ENCODE assay signal across 8 cellular contexts in genomic region chr6:16438677-16439615, GRCh38.
DNase-seq lines count a peak whose midpoint lies in the region; ATAC-seq and TF ChIP-seq lines count a peak whose summit lies in the region.

No MANE protein-coding gene starts in this region.

- H3K9me2 ChIP-seq in GM23248 (ENCODE audit: insufficient read depth), result no peaks in the 10 kb centered on the region

- peaks cover 29% of the 10 kb centered on the region for H3K79me2 ChIP-seq in GM23248 (ENCODE audit: insufficient read depth)

- H3K4me3 ChIP-seq in GM23248 (no peak overlapping the region), ascending aorta (no peak overlapping the region)

- WGBS in GM23248 (ENCODE audit: low coverage in 1 of 2, low lambda C conversion rate in 2 of 2, missing lambda C conversion rate in 2 of 2), 2 experiments, result 34 to 42% methylated on average over 10 to 13 of the region's 14 CpGs

- H3K36me3 ChIP-seq in GM23248 (ENCODE audit: low read depth), result no peaks in the 10 kb centered on the region
- H3K36me3 ChIP-seq in ascending aorta, result no peaks in the 10 kb centered on the region

- H2AFZ ChIP-seq in GM23248, result no peak overlapping the region

- DNase-seq in AG20443 (ENCODE audit: low spot score) (peak; percentile 86), GM23248 (peak; percentile 77), ascending aorta (ENCODE audit: low spot score in 2 of 2) (no peak), left kidney (ENCODE audit: low read depth, low spot score) (peak; percentile 52)
- no peak for DNase-seq in stimulated activated CD4-positive, alpha-beta T cell treated with anti-CD3 and anti-CD28 coated beads, Interleukin-4, amount 100 ng/mL, for 1 hour

- no peaks in the 10 kb centered on the region for H4K20me1 ChIP-seq in GM23248 (ENCODE audit: insufficient read depth)

- H3F3A ChIP-seq in GM23248 (ENCODE audit: insufficient read depth), result 0 out of 2 replicates have a peak, but pooled peaks cover 6% of the 10 kb centered on the region

- H3K9ac ChIP-seq in GM23248, result 0 out of 2 replicates have a peak overlapping the region, but pooled peaks have one; percentile 4

- H3K9me3 ChIP-seq in GM23248 (ENCODE audit: low read depth), result no peaks in the 10 kb centered on the region
- no peaks in the 10 kb centered on the region for H3K9me3 ChIP-seq in ascending aorta

- no peak for TF ChIP-seq CTCF in ascending aorta (IDR thresholded peaks at IDR 0.05)

- intact Hi-C loops in ascending aorta (cut with DNase I), result loop anchor here (2.0 kb wide), 1 partner anchor 324 kb away; no protein-coding TSS in a partner anchor

- H3K27ac ChIP-seq in GM23248, result peak overlapping the region; percentile 44
- peak overlapping the region; percentile 58 to 70 for H3K27ac ChIP-seq in ascending aorta

- in situ Hi-C loops in GM23248 (cut with MboI), result no loop called here

- H3K4me2 ChIP-seq in GM23248 (ENCODE audit: unreplicated experiment), result no peak overlapping the region

- peaks cover 14% of the 10 kb centered on the region for H3K4me1 ChIP-seq in GM23248 (ENCODE audit: insufficient read depth)
- peaks cover 2 to 39% of the 10 kb centered on the region in 2 donors for H3K4me1 ChIP-seq in ascending aorta

- ATAC-seq in HG03439 (IDR thresholded peaks at IDR 0.05; ENCODE audit: unreplicated experiment) (no peak), HG03460 (IDR thresholded peaks at IDR 0.05; ENCODE audit: unreplicated experiment) (no peak), GM21529 (IDR thresholded peaks at IDR 0.05; ENCODE audit: unreplicated experiment) (no peak)

- H3K27me3 ChIP-seq in GM23248 (replicated peaks; ENCODE audit: insufficient read depth) (no peaks in the 10 kb centered on the region), ascending aorta (no peaks in the 10 kb centered on the region)

Comparison
In these comparisons a context has a peak if more than half of its experiments do, and no peak if none do; other contexts are left out.
1. DNase-seq: peak in AG20443 (single experiment), GM23248 (single experiment) and left kidney (single experiment); none in ascending aorta (0 of 2) and stimulated activated CD4-positive, alpha-beta T cell treated with anti-CD3 and anti-CD28 coated beads, Interleukin-4, amount 100 ng/mL, for 1 hour (single experiment).